In the genomic region with DNA sequence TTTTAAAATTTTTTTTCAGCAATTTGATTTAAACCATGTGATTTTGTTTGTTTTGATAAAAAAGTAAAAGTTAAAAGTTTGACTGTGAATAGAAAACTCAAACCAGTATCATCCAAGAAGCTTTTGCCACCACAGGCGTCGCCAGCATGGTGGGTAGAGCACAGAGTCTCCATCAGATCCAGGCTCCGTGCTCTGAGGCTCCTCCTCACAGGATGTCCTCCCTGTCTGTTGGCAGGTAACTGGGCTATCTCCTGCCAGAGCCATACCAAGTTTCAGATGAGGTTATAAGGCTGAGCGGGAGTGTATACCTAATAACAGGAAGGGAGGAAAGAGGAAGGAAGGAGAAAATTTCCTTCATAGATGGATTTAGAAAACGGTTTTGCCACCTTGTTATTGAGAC, we compare ENCODE assay signal across 22 cellular contexts. TPM values are rescaled to one million over a fixed set of nuclear protein-coding genes. Genes with fewer than 3 reads are reported as not detected.
DNase-seq lines count a peak whose midpoint lies in the region; ATAC-seq, FAIRE-seq and TF ChIP-seq lines count a peak whose summit lies in the region.
"Had no signal": no experiment of that assay in that cellular context is flagged by ENCODE, and none has a peak within 500 bp of the region (broad histone marks: within the 10 kb centered on the region; RNA-seq: fewer than 3 reads in every experiment).

No MANE protein-coding gene starts in this region.

- H3K27ac ChIP-seq in OCI-LY7 (ENCODE audit: low read depth, low read length, poor library complexity, severe bottlenecking) (no peak overlapping the region), gastrocnemius medialis (peak overlapping the region in 3 of 4 donors; percentile 15 to 36 (median 28))
- H3K27ac ChIP-seq: SJSA1 had no signal

- H3K9me3 ChIP-seq in OCI-LY7 (ENCODE audit: low read length) (no peaks in the 10 kb centered on the region), gastrocnemius medialis (no peaks in the 10 kb centered on the region)

- no peaks in the 10 kb centered on the region for H3K9me3 Mint-ChIP-seq in dendritic cell treated with granulocyte-macrophage colony-stimulating factor and Interleukin-4, amounts not matched to agents 40 ng/mL and 50 ng/mL, for 4 days

- CTCF ChIA-PET in OCI-LY7 (lab: Charles Lee; ENCODE audit: unreplicated experiment): no interaction called here

- H3K4me3 ChIP-seq in OCI-LY7 (ENCODE audit: low read depth, low read length, poor library complexity, severe bottlenecking): no peak overlapping the region
- H3K4me3 ChIP-seq in gastrocnemius medialis: no peak overlapping the region
- H3K4me3 ChIP-seq: SJSA1 had no signal

- no peak overlapping the region for H3K4me2 ChIP-seq in OCI-LY7 (ENCODE audit: low read length)

- no peaks in the 10 kb centered on the region for H3K36me3 Mint-ChIP-seq in dendritic cell treated with granulocyte-macrophage colony-stimulating factor and Interleukin-4, amounts not matched to agents 40 ng/mL and 50 ng/mL, for 4 days (ENCODE audit: low read depth)

- H2AFZ ChIP-seq in OCI-LY7 (ENCODE audit: low read length): peak overlapping the region; percentile 58; the same call in 1 of the 2 replicates

- peak overlapping the region; percentile 81 for H3K27ac Mint-ChIP-seq in dendritic cell treated with granulocyte-macrophage colony-stimulating factor and Interleukin-4, amounts not matched to agents 40 ng/mL and 50 ng/mL, for 4 days
- H3K27ac Mint-ChIP-seq: B cell had no signal

- H3K79me2 ChIP-seq in OCI-LY7 (ENCODE audit: insufficient read depth, low read depth, low read length): no peaks in the 10 kb centered on the region

- no peaks in the 10 kb centered on the region for H3K27me3 ChIP-seq in gastrocnemius medialis
- H3K27me3 ChIP-seq: SJSA1 had no signal

- no TSS peak for BruUV-seq in OCI-LY7 (replicated peaks; lab: Mats Ljungman, UMichigan)

- TF ChIP-seq CTCF in OCI-LY7 (conservative IDR thresholded peaks at IDR 0.05; ENCODE audit: low read length) (no peak), gastrocnemius medialis (IDR thresholded peaks at IDR 0.05 in 4 of 5, conservative IDR thresholded peaks at IDR 0.05 in 1 of 5) (no peak)

- DNase-seq in H54 (ENCODE audit: insufficient read length, low spot score) (no peak), OCI-LY7 (ENCODE audit: low spot score) (no peak), gastrocnemius medialis (no peak), NCI-H2227 treated with DMSO at 0.1 percent for 48 hours (lab: John Stamatoyannopoulos, UW) (no peak), pons (ENCODE audit: low spot score) (no peak)
- no peak for DNase-seq in stimulated activated CD4-positive, alpha-beta T cell treated with anti-CD3 and anti-CD28 coated beads, Interleukin-15, amount 100 ng/mL, for 24 hours
- DNase-seq: GOT3; HCEC 1CT; MV-4-11; NCI-H1105; NCI-H1436 treated with DMSO at 0.1 percent for 48 hours; NCI-H1930; NCI-H2107; NCI-H446 treated with DMSO at 0.1 percent for 48 hours; NCI-H526; NCI-H82; NK-92 treated with Interleukin-12 subunit alpha and Interleukin-12 subunit beta, amount 100 ng/mL, for 24 hours; Right ventricle myocardium superior had no signal

- peak; percentile 20 for FAIRE-seq in H54 (lab: Jason Lieb, UNC)
- FAIRE-seq: GM18507 had no signal

- H3K4me1 Mint-ChIP-seq in dendritic cell treated with granulocyte-macrophage colony-stimulating factor and Interleukin-4, amounts not matched to agents 40 ng/mL and 50 ng/mL, for 4 days (ENCODE audit: low read depth): peaks cover 48% of the 10 kb centered on the region
- H3K4me1 Mint-ChIP-seq: B cell had no signal

- no peaks in the 10 kb centered on the region for H3K9me2 ChIP-seq in OCI-LY7 (ENCODE audit: insufficient read depth, low read length)

- H3K4me3 Mint-ChIP-seq in dendritic cell treated with granulocyte-macrophage colony-stimulating factor and Interleukin-4, amounts not matched to agents 40 ng/mL and 50 ng/mL, for 4 days: no peak overlapping the region
- H3K4me3 Mint-ChIP-seq: B cell had no signal

- TF ChIP-seq POLR2A in H54 (IDR thresholded peaks at IDR 0.05; ENCODE audit: low read depth, low read length) (no peak), gastrocnemius medialis (IDR thresholded peaks at IDR 0.05) (no peak)

- H4K20me1 ChIP-seq in OCI-LY7 (ENCODE audit: insufficient read depth, low read length): no peaks in the 10 kb centered on the region

- in situ Hi-C loops in gastrocnemius medialis (cut with MboI; ENCODE audit: low sequenced_read_pairs in 4 of 4): no loop called here

- H3K36me3 ChIP-seq in OCI-LY7 (ENCODE audit: insufficient read depth, low read length) (no peaks in the 10 kb centered on the region), gastrocnemius medialis (no peaks in the 10 kb centered on the region)
- H3K36me3 ChIP-seq: SJSA1 had no signal

- POLR2A ChIA-PET in OCI-LY7 (lab: Charles Lee): interaction anchor here (0.7 to 2.2 kb wide), 3 partner anchors 10 to 16 kb away, joined by 3 to 6 read pairs (median 4); no protein-coding TSS in a partner anchor

- H3K27me3 Mint-ChIP-seq in dendritic cell treated with granulocyte-macrophage colony-stimulating factor and Interleukin-4, amounts not matched to agents 40 ng/mL and 50 ng/mL, for 4 days: no peaks in the 10 kb centered on the region

- ATAC-seq in gastrocnemius medialis: no peak

- intact Hi-C loops in OCI-LY7 (cut with micrococcal nuclease; ENCODE audit: unreplicated experiment): no loop called here
- intact Hi-C loops in dendritic cell treated with granulocyte-macrophage colony-stimulating factor and Interleukin-4, amounts not matched to agents 40 ng/mL and 50 ng/mL, for 4 days (cut with micrococcal nuclease): no loop called here
- intact Hi-C loops in gastrocnemius medialis (cut with DNase I; ENCODE audit: low total_unique reads): no loop called here

- H3K4me1 ChIP-seq in OCI-LY7 (ENCODE audit: insufficient read depth, low read length, poor library complexity, severe bottlenecking) (peaks cover 23% of the 10 kb centered on the region), gastrocnemius medialis (peaks cover 35 to 52% of the 10 kb centered on the region in 2 donors)

RNA-seq across cellular contexts. Expression of a gene that starts 28.8 kb away (rescaled TPM):
- 0.28 and 0.38 TPM in 2 replicates for total RNA-seq in OCI-LY7 (2014; rRNA removed; shearing (Covaris generic))
- not detected in 2 replicates for total RNA-seq in OCI-LY7 (2022)
- 10 to 100 TPM; 12.1 to 23.1 (median 14.6) TPM for total RNA-seq in gastrocnemius medialis
- total RNA-seq: B cell had no signal

Comparison
In these comparisons a context has a peak if more than half of its experiments do, and no peak if none do; other contexts are left out.
1. RNA of a gene that starts 28.8 kb away (total RNA-seq): 12.1 to 23.1 TPM in gastrocnemius medialis; 0.28 to 0.38 TPM in OCI-LY7; every median in the first group is over 4 times any median in the second.